In genomic region chr1:76939107-76939816, GRCh38 we compare ENCODE assay signal across 9 cellular contexts.
DNase-seq lines count a peak whose midpoint lies in the region; ATAC-seq and TF ChIP-seq lines count a peak whose summit lies in the region.
"Had no signal": no experiment of that assay in that cellular context is flagged by ENCODE, and none has a peak within 500 bp of the region (broad histone marks: within the 10 kb centered on the region; RNA-seq: fewer than 3 reads in every experiment).

No MANE protein-coding gene starts in this region.

- H3K36me3 Mint-ChIP-seq in activated CD4-positive, alpha-beta memory T cell treated with anti-CD3 and anti-CD28 coated beads for 36 hours, result no peaks in the 10 kb centered on the region

- intact Hi-C loops in activated CD4-positive, alpha-beta memory T cell treated with anti-CD3 and anti-CD28 coated beads for 36 hours (cut with micrococcal nuclease), result no loop called here

- no peak overlapping the region for H3K27ac ChIP-seq in osteoblast (ENCODE audit: low read depth, low read length)

- DNase-seq in SK-N-DZ (ENCODE audit: low spot score) (peak; percentile 40), osteoblast (ENCODE audit: insufficient read length, low spot score, missing footprints) (no peak), iPS-NIHi7 (ENCODE audit: extremely low spot score) (no peak), NCI-H2196 (lab: John Stamatoyannopoulos, UW; ENCODE audit: unreplicated experiment) (no peak)
- no peak for DNase-seq in activated CD4-positive, CD25-positive, alpha-beta regulatory T cell (lab: John Stamatoyannopoulos, UW)
- DNase-seq in activated CD4-positive, alpha-beta memory T cell treated with anti-CD3 and anti-CD28 coated beads for 36 hours, result no peak
- DNase-seq: T-helper 1 cell had no signal

- no peaks in the 10 kb centered on the region for H3K27me3 ChIP-seq in osteoblast (ENCODE audit: insufficient read depth, low read length)

- CTCF ChIA-PET in activated CD4-positive, alpha-beta memory T cell treated with anti-CD3 and anti-CD28 coated beads for 36 hours (lab: Charles Lee), result no interaction called here

- no peaks in the 10 kb centered on the region for H3K79me2 ChIP-seq in osteoblast (ENCODE audit: insufficient read depth, low read length)

- no peaks in the 10 kb centered on the region for H3K9me3 Mint-ChIP-seq in activated CD4-positive, alpha-beta memory T cell treated with anti-CD3 and anti-CD28 coated beads for 36 hours

- no peak overlapping the region for H3K27ac Mint-ChIP-seq in activated CD4-positive, alpha-beta memory T cell treated with anti-CD3 and anti-CD28 coated beads for 36 hours

- TF ChIP-seq CTCF in osteoblast (IDR thresholded peaks at IDR 0.05; ENCODE audit: extremely low read depth, low read depth, low read length), result no peak

- no peak overlapping the region for H3K4me3 ChIP-seq in osteoblast (ENCODE audit: insufficient read depth, low read length)

- H3K4me3 Mint-ChIP-seq in activated CD4-positive, alpha-beta memory T cell treated with anti-CD3 and anti-CD28 coated beads for 36 hours, result no peak overlapping the region

- H3K4me2 ChIP-seq in osteoblast (ENCODE audit: insufficient read depth, low read length), result peak overlapping the region; percentile 44

- no peaks in the 10 kb centered on the region for H4K20me1 ChIP-seq in osteoblast (ENCODE audit: insufficient read depth, low read length)

- POLR2A ChIA-PET in activated CD4-positive, alpha-beta memory T cell treated with anti-CD3 and anti-CD28 coated beads for 36 hours (lab: Charles Lee), result no interaction called here

- ATAC-seq in GM18858 (IDR thresholded peaks at IDR 0.05; ENCODE audit: unreplicated experiment), result peak; percentile 76
- peak; percentile 78 for ATAC-seq in HG02798 (IDR thresholded peaks at IDR 0.05; ENCODE audit: poor library complexity, unreplicated experiment)

- no peaks in the 10 kb centered on the region for H3K4me1 Mint-ChIP-seq in activated CD4-positive, alpha-beta memory T cell treated with anti-CD3 and anti-CD28 coated beads for 36 hours (ENCODE audit: low read depth)

- H3K27me3 Mint-ChIP-seq in activated CD4-positive, alpha-beta memory T cell treated with anti-CD3 and anti-CD28 coated beads for 36 hours, result peaks cover 4% of the 10 kb centered on the region

- H3K9me3 ChIP-seq in osteoblast (ENCODE audit: low read depth, low read length), result no peaks in the 10 kb centered on the region

- peaks cover 19% of the 10 kb centered on the region for H3K4me1 ChIP-seq in osteoblast (ENCODE audit: insufficient read depth, low read length)

- H2AFZ ChIP-seq in osteoblast (ENCODE audit: low read length), result no peak overlapping the region

- no peaks in the 10 kb centered on the region for H3K36me3 ChIP-seq in osteoblast (ENCODE audit: insufficient read depth, low read length)
